In genomic region chr11:2195756-2196088, GRCh38 we compare ENCODE assay signal across 8 cellular contexts. TPM values are rescaled to one million over a fixed set of nuclear protein-coding genes. Genes with fewer than 3 reads are reported as not detected.
"Had no signal": no experiment of that assay in that cellular context is flagged by ENCODE, and none has a peak within 500 bp of the region (broad histone marks: within the 10 kb centered on the region; RNA-seq: fewer than 3 reads in every experiment).

No MANE protein-coding gene starts in this region.

- H3K9me3 Mint-ChIP-seq: GM23338, H9, IgD-negative memory B cell had no signal

- H3K27ac Mint-ChIP-seq: GM23338, H9 had no signal

- H3K27ac ChIP-seq: HL-60 had no signal

- H3K4me2 ChIP-seq: GM23338 had no signal

- H3K36me3 Mint-ChIP-seq: IgD-negative memory B cell had no signal

- H3K4me3 ChIP-seq: GM23338 had no signal

- DNase-seq: H9, HCEC 1CT had no signal

- H3K4me3 Mint-ChIP-seq: GM23338, H9, IgD-negative memory B cell had no signal

RNA-seq across cellular contexts. Expression of gene TH, which starts 24.1 kb away (rescaled TPM):
- total RNA-seq: GM23338, H1, H9, HepG2, HT1080 had no signal
- polyA plus RNA-seq: IgD-negative memory B cell had no signal

RNA-seq across cellular contexts. Expression of gene INS, which starts 34.7 kb away (rescaled TPM):
- total RNA-seq: GM23338, H1, H9, HepG2, HT1080 had no signal
- polyA plus RNA-seq: GM23338, H1, HepG2, IgD-negative memory B cell had no signal

RNA-seq across cellular contexts. Expression of gene IGF2, which starts 56.5 kb away (rescaled TPM):
- polyA plus RNA-seq: IgD-negative memory B cell had no signal
